ENCODE assay signal across 14 cellular contexts in genomic region chr18:8732442-8733360, GRCh38.
"Had no signal": no experiment of that assay in that cellular context is flagged by ENCODE, and none has a peak within 500 bp of the region (broad histone marks: within the 10 kb centered on the region; RNA-seq: fewer than 3 reads in every experiment).

No MANE protein-coding gene starts in this region.

- H3K4me1 ChIP-seq: foreskin keratinocyte, left lung, thyroid gland had no signal

- H3K4me1 Mint-ChIP-seq: activated naive CD4-positive, alpha-beta T cell treated with anti-CD3 and anti-CD28 coated beads, Interleukin-2, amount 50 U/mL, for 24 hours had no signal

- H3K4me3 Mint-ChIP-seq: activated CD8-positive, alpha-beta T cell treated with anti-CD3 and anti-CD28 coated beads, Interleukin-2, amount 10 ng/mL, durations not matched to agents 7 days and 5 days; activated naive CD4-positive, alpha-beta T cell treated with anti-CD3 and anti-CD28 coated beads, Interleukin-2, amount 50 U/mL, for 24 hours; T-cell had no signal

- H3K36me3 Mint-ChIP-seq: activated naive CD4-positive, alpha-beta T cell treated with anti-CD3 and anti-CD28 coated beads, Interleukin-2, amount 50 U/mL, for 24 hours; T-cell had no signal

- H3K27me3 ChIP-seq: brain microvascular endothelial cell, foreskin keratinocyte, left lung, ovary, thyroid gland had no signal

- H3K27ac Mint-ChIP-seq: activated CD8-positive, alpha-beta T cell treated with anti-CD3 and anti-CD28 coated beads, Interleukin-2, amount 10 ng/mL, durations not matched to agents 7 days and 5 days; activated naive CD4-positive, alpha-beta T cell treated with anti-CD3 and anti-CD28 coated beads, Interleukin-2, amount 50 U/mL, for 24 hours; activated T-helper 2 cell treated with anti-CD3 and anti-CD28 coated beads, Interferon-gamma antibody, Interleukin-2, Interleukin-4, amounts not matched to agents 10 μg/mL and 5 μg/mL and 100 μg/mL, durations not matched to agents 14 hours and 24 hours and 36 hours; T-cell had no signal

- H3K9me3 ChIP-seq: left lung, ovary, thyroid gland had no signal

- DNase-seq: activated CD4-positive, alpha-beta T cell treated with anti-CD3 and anti-CD28 coated beads for 4 hours; activated CD8-positive, alpha-beta T cell treated with anti-CD3 and anti-CD28 coated beads, Interleukin-2, amount 10 ng/mL, durations not matched to agents 7 days and 5 days; brain microvascular endothelial cell; foreskin keratinocyte; head of caudate nucleus; left lung; ovary; retina; T-cell; thyroid gland; WERI-Rb-1 had no signal

- H3K36me3 ChIP-seq: left lung, ovary, thyroid gland had no signal

- H3K4me3 ChIP-seq: left lung, ovary, skin epidermis, thyroid gland had no signal

- H3K9me3 Mint-ChIP-seq: activated naive CD4-positive, alpha-beta T cell treated with anti-CD3 and anti-CD28 coated beads, Interleukin-2, amount 50 U/mL, for 24 hours; activated T-helper 2 cell treated with anti-CD3 and anti-CD28 coated beads, Interferon-gamma antibody, Interleukin-2, Interleukin-4, amounts not matched to agents 10 μg/mL and 5 μg/mL and 100 μg/mL, durations not matched to agents 14 hours and 24 hours and 36 hours; T-cell had no signal

- H3K27ac ChIP-seq: brain microvascular endothelial cell, foreskin keratinocyte, left lung, ovary, thyroid gland, WERI-Rb-1 had no signal

- ATAC-seq: activated CD8-positive, alpha-beta T cell treated with anti-CD3 and anti-CD28 coated beads, Interleukin-2, amount 10 ng/mL, durations not matched to agents 7 days and 5 days; foreskin keratinocyte; left lung; T-cell had no signal
